10 cellular contexts compared by ENCODE assay signal in genomic region chr20:57397004-57397692, GRCh38. TPM values are rescaled to one million over a fixed set of nuclear protein-coding genes. Genes with fewer than 3 reads are reported as not detected.
DNase-seq lines count a peak whose midpoint lies in the region; ATAC-seq and TF ChIP-seq lines count a peak whose summit lies in the region.
"Had no signal": no experiment of that assay in that cellular context is flagged by ENCODE, and none has a peak within 500 bp of the region (broad histone marks: within the 10 kb centered on the region; RNA-seq: fewer than 3 reads in every experiment).

No MANE protein-coding gene starts in this region.

- H3K9me3 ChIP-seq in heart right ventricle (no peaks in the 10 kb centered on the region), skeletal muscle tissue (ENCODE audit: control insufficient read depth in 3 of 3, low read length in 3 of 3) (no peaks in the 10 kb centered on the region)
- H3K9me3 ChIP-seq: left lung had no signal

- peaks cover 87% of the 10 kb centered on the region for H3K4me1 Mint-ChIP-seq in activated CD4-positive, alpha-beta memory T cell treated with anti-CD3 and anti-CD28 coated beads for 36 hours (ENCODE audit: low read depth)

- peak; percentile 21 for TF ChIP-seq POLR2A in GM19099 (IDR thresholded peaks at IDR 0.05; ENCODE audit: extremely low read depth, insufficient read length, low read depth)

- CTCF ChIA-PET in activated CD4-positive, alpha-beta memory T cell treated with anti-CD3 and anti-CD28 coated beads for 36 hours (lab: Charles Lee), result interaction anchor here (1.2 to 2.4 kb wide), 7 partner anchors 15 to 199 kb away, joined by 3 to 13 read pairs (median 6); no protein-coding TSS in a partner anchor

- H3K36me3 Mint-ChIP-seq in activated CD4-positive, alpha-beta memory T cell treated with anti-CD3 and anti-CD28 coated beads for 36 hours, result peaks cover 89% of the 10 kb centered on the region

- ATAC-seq in heart right ventricle (no peak), HG02588 (IDR thresholded peaks at IDR 0.05; ENCODE audit: unreplicated experiment) (no peak)
- ATAC-seq: left lung had no signal

- peak overlapping the region; percentile 78 for H3K4me3 Mint-ChIP-seq in activated CD4-positive, alpha-beta memory T cell treated with anti-CD3 and anti-CD28 coated beads for 36 hours

- H3K4me3 ChIP-seq in heart right ventricle (peak overlapping the region in 1 of 10 donors; percentile 23), skeletal muscle tissue (ENCODE audit: low read length in 3 of 3) (peak overlapping the region in 2 of 3 donors; percentile 50 to 53)
- H3K4me3 ChIP-seq: left lung had no signal

- peak overlapping the region in 7 of 10 donors; percentile 45 to 97 (median 94) for H3K27ac ChIP-seq in heart right ventricle
- peak overlapping the region; percentile 90 for H3K27ac ChIP-seq in skeletal muscle tissue (ENCODE audit: low read depth, low read length)

- peak overlapping the region; percentile 96 for H3K27ac Mint-ChIP-seq in activated CD4-positive, alpha-beta memory T cell treated with anti-CD3 and anti-CD28 coated beads for 36 hours

- 70 to 72% methylated on average over 15 of the region's 15 CpGs for WGBS in heart right ventricle, 2 donors

- peaks cover 0 to 74% (median 15%) of the 10 kb centered on the region in 9 donors for H3K36me3 ChIP-seq in heart right ventricle
- peaks cover 35 to 36% (median 36%) of the 10 kb centered on the region in 3 donors for H3K36me3 ChIP-seq in skeletal muscle tissue (ENCODE audit: control insufficient read depth in 3 of 3, insufficient read depth in 3 of 3, low read length in 3 of 3)

- H3K9me3 Mint-ChIP-seq in activated CD4-positive, alpha-beta memory T cell treated with anti-CD3 and anti-CD28 coated beads for 36 hours, result no peaks in the 10 kb centered on the region

- POLR2A ChIA-PET in activated CD4-positive, alpha-beta memory T cell treated with anti-CD3 and anti-CD28 coated beads for 36 hours (lab: Charles Lee), result interaction anchor here (1.7 to 2.2 kb wide), 3 partner anchors 10 to 46 kb away, joined by 4 to 17 read pairs (median 6); partner anchors contain the start of gene RAE1

- H3K27me3 ChIP-seq in heart right ventricle, result no peaks in the 10 kb centered on the region
- H3K27me3 ChIP-seq in skeletal muscle tissue (ENCODE audit: control insufficient read depth in 3 of 3, insufficient read depth in 3 of 3, low read length in 3 of 3), result no peaks in the 10 kb centered on the region
- H3K27me3 ChIP-seq: left lung had no signal

- no peak for TF ChIP-seq CTCF in heart right ventricle (IDR thresholded peaks at IDR 0.05)

- H3K4me1 ChIP-seq in heart right ventricle, result peaks cover 26 to 100% (median 90%) of the 10 kb centered on the region in 9 donors
- peaks cover 93 to 98% (median 93%) of the 10 kb centered on the region in 3 donors for H3K4me1 ChIP-seq in skeletal muscle tissue (ENCODE audit: control insufficient read depth in 3 of 3, insufficient read depth in 3 of 3, low read length in 3 of 3)

- H3K9ac ChIP-seq in skeletal muscle tissue (ENCODE audit: low read depth in 1 of 3, low read length in 3 of 3), result peak overlapping the region; percentile 5 to 98 (median 17)

- no peaks in the 10 kb centered on the region for H3K27me3 Mint-ChIP-seq in activated CD4-positive, alpha-beta memory T cell treated with anti-CD3 and anti-CD28 coated beads for 36 hours

- intact Hi-C loops in activated CD4-positive, alpha-beta memory T cell treated with anti-CD3 and anti-CD28 coated beads for 36 hours (cut with micrococcal nuclease), result loop anchor here (5.0 to 10.0 kb wide), 3 partner anchors 910 to 1768 kb away; partner anchors contain the start of genes CASS4, RAB22A and ZNF831
- intact Hi-C loops in heart right ventricle (cut with DNase I), result loop anchor here in 4 of 10 donors (5.0 kb wide), 2 partner anchors 35 to 40 kb away; no protein-coding TSS in a partner anchor

- peak; percentile 62 for DNase-seq in activated CD4-positive, alpha-beta memory T cell treated with anti-CD3 and anti-CD28 coated beads for 36 hours
- DNase-seq in heart right ventricle (no peak), COLO668 (lab: John Stamatoyannopoulos, UW; ENCODE audit: unreplicated experiment) (no peak), amygdala (lab: John Stamatoyannopoulos, UW) (no peak)
- DNase-seq in activated effector memory CD4-positive, alpha-beta T cell treated with anti-CD3 and anti-CD28 coated beads, Interleukin-2, amount 50 U/mL, for 16 hours, result no peak
- DNase-seq: NCI-H1105 had no signal

RNA-seq across cellular contexts. Expression of gene RBM38, which starts 6.0 kb away (rescaled TPM):
- total RNA-seq in activated CD4-positive, alpha-beta memory T cell treated with anti-CD3 and anti-CD28 coated beads for 36 hours, result 10 to 100 TPM; 73.4 to 77.3 TPM
- 100 to 1,000 TPM in 1 of 10 donors, 10 to 100 TPM in 9; 35.5 to 119 (median 50.2) TPM for total RNA-seq in heart right ventricle
- 100 to 1,000 TPM in 1 of 2 donors, 10 to 100 TPM in 1; 47.6 to 104 TPM for polyA plus RNA-seq in heart right ventricle
- total RNA-seq in skeletal muscle tissue, result 60.0 TPM

RNA-seq across cellular contexts. Expression of gene RAE1, which starts 46.1 kb away (rescaled TPM):
- 10 to 100 TPM; 33.7 to 38.2 TPM for total RNA-seq in activated CD4-positive, alpha-beta memory T cell treated with anti-CD3 and anti-CD28 coated beads for 36 hours
- total RNA-seq in heart right ventricle (10 to 100 TPM; 11.8 to 19.9 (median 15.5) TPM), skeletal muscle tissue (18.3 TPM)
- polyA plus RNA-seq in heart right ventricle, result 10 to 100 TPM in 1 of 2 donors, 1 to 10 TPM in 1; 6.2 to 18.9 TPM
